In genomic region chr6:81897793-81898192, GRCh38 we compare ENCODE assay signal across 25 cellular contexts.
"Had no signal": no experiment of that assay in that cellular context is flagged by ENCODE, and none has a peak within 500 bp of the region (broad histone marks: within the 10 kb centered on the region; RNA-seq: fewer than 3 reads in every experiment).

No MANE protein-coding gene starts in this region.

- H3K4me3 ChIP-seq: heart left ventricle, lower lobe of right lung, transverse colon, uterus had no signal

- H3K27me3 Mint-ChIP-seq: activated naive CD8-positive, alpha-beta T cell treated with anti-CD3 and anti-CD28 coated beads, Interleukin-2, amount 50 U/mL, for 24 hours; brain; effector memory CD8-positive, alpha-beta T cell; naive thymus-derived CD4-positive, alpha-beta T cell had no signal

- H3K9me3 Mint-ChIP-seq: activated naive CD8-positive, alpha-beta T cell treated with anti-CD3 and anti-CD28 coated beads, Interleukin-2, amount 50 U/mL, for 24 hours; activated T-helper 1 cell treated with anti-CD3 and anti-CD28 coated beads, Interleukin-12 subunit alpha, Interleukin-12 subunit beta, Interleukin-2, Interleukin-4 antibody, amounts not matched to agents 30 ng/mL and 10 ng/mL and 1 ng/mL, durations not matched to agents 14 hours and 24 hours and 36 hours had no signal

- H3K27ac Mint-ChIP-seq: activated CD8-positive, alpha-beta T cell treated with anti-CD3 and anti-CD28 coated beads, Interleukin-2, amount 10 ng/mL, durations not matched to agents 7 days and 5 days; activated naive CD8-positive, alpha-beta T cell treated with anti-CD3 and anti-CD28 coated beads, Interleukin-2, amount 50 U/mL, for 24 hours; activated T-helper 1 cell treated with anti-CD3 and anti-CD28 coated beads, Interleukin-12 subunit alpha, Interleukin-12 subunit beta, Interleukin-2, Interleukin-4 antibody, amounts not matched to agents 30 ng/mL and 10 ng/mL and 1 ng/mL, durations not matched to agents 14 hours and 24 hours and 36 hours; effector memory CD8-positive, alpha-beta T cell; stimulated activated naive B cell treated with anti-CD40 and anti-IgM and Interleukin-4, amounts not matched to agents 10 μg/mL and 1 μg/mL and 100 μg/mL, for 72 hours had no signal

- ATAC-seq: activated CD8-positive, alpha-beta T cell treated with anti-CD3 and anti-CD28 coated beads, Interleukin-2, amount 10 ng/mL, durations not matched to agents 7 days and 5 days; activated naive CD8-positive, alpha-beta T cell treated with anti-CD3 and anti-CD28 coated beads, Interleukin-2, amount 50 U/mL, for 24 hours; effector memory CD8-positive, alpha-beta T cell; esophagus mucosa; heart left ventricle; left cardiac atrium; lower lobe of right lung; naive thymus-derived CD4-positive, alpha-beta T cell; sciatic nerve; stimulated activated naive B cell treated with anti-CD40 and anti-IgM and Interleukin-4, amounts not matched to agents 10 μg/mL and 1 μg/mL and 100 μg/mL, for 72 hours had no signal

- H3K4me1 Mint-ChIP-seq: activated naive CD8-positive, alpha-beta T cell treated with anti-CD3 and anti-CD28 coated beads, Interleukin-2, amount 50 U/mL, for 24 hours; naive thymus-derived CD4-positive, alpha-beta T cell; stimulated activated naive B cell treated with anti-CD40 and anti-IgM and Interleukin-4, amounts not matched to agents 10 μg/mL and 1 μg/mL and 100 μg/mL, for 72 hours had no signal

- DNase-seq: activated CD4-positive, alpha-beta T cell treated with anti-CD3 and anti-CD28 coated beads for 1 hour; activated CD4-positive, alpha-beta T cell treated with anti-CD3 and anti-CD28 coated beads, Interleukin-2, amount 50 U/mL, for 1 hour; activated CD8-positive, alpha-beta T cell treated with anti-CD3 and anti-CD28 coated beads, Interleukin-2, amount 10 ng/mL, durations not matched to agents 7 days and 5 days; activated gamma-delta T cell; activated naive CD4-positive, alpha-beta T cell treated with anti-CD3 and anti-CD28 coated beads, Interleukin-2, amount 50 U/mL, for 16 hours; activated naive CD8-positive, alpha-beta T cell treated with anti-CD3 and anti-CD28 coated beads, Interleukin-2, amount 50 U/mL, for 24 hours; aorta; effector memory CD8-positive, alpha-beta T cell; heart left ventricle; islet precursor cell; left cardiac atrium; lower lobe of right lung; naive thymus-derived CD4-positive, alpha-beta T cell; posterior cingulate gyrus; stimulated activated CD4-positive, alpha-beta T cell treated with anti-CD3 and anti-CD28 coated beads, Interleukin-2, amount 100 ng/mL, for 48 hours; stimulated activated CD8-positive, alpha-beta memory T cell treated with anti-CD3 and anti-CD28 coated beads, Interleukin-4, amount 100 ng/mL, for 48 hours; stimulated activated naive B cell treated with anti-CD40 and anti-IgM and Interleukin-4, amounts not matched to agents 10 μg/mL and 1 μg/mL and 100 μg/mL, for 72 hours; transverse colon; uterus had no signal

- FAIRE-seq: endothelial cell of umbilical vein had no signal

- H3K4me3 Mint-ChIP-seq: activated CD8-positive, alpha-beta T cell treated with anti-CD3 and anti-CD28 coated beads, Interleukin-2, amount 10 ng/mL, durations not matched to agents 7 days and 5 days; activated naive CD8-positive, alpha-beta T cell treated with anti-CD3 and anti-CD28 coated beads, Interleukin-2, amount 50 U/mL, for 24 hours; activated T-helper 1 cell treated with anti-CD3 and anti-CD28 coated beads, Interleukin-12 subunit alpha, Interleukin-12 subunit beta, Interleukin-2, Interleukin-4 antibody, amounts not matched to agents 30 ng/mL and 10 ng/mL and 1 ng/mL, durations not matched to agents 14 hours and 24 hours and 36 hours; brain; effector memory CD8-positive, alpha-beta T cell; naive thymus-derived CD4-positive, alpha-beta T cell; neural crest cell; stimulated activated naive B cell treated with anti-CD40 and anti-IgM and Interleukin-4, amounts not matched to agents 10 μg/mL and 1 μg/mL and 100 μg/mL, for 72 hours had no signal

- H3K27me3 ChIP-seq: heart left ventricle, transverse colon, uterus had no signal

- H3K36me3 Mint-ChIP-seq: brain; naive thymus-derived CD4-positive, alpha-beta T cell; stimulated activated naive B cell treated with anti-CD40 and anti-IgM and Interleukin-4, amounts not matched to agents 10 μg/mL and 1 μg/mL and 100 μg/mL, for 72 hours had no signal

- H3K36me3 ChIP-seq: heart left ventricle, lower lobe of right lung, transverse colon, uterus had no signal

- H3K9me3 ChIP-seq: lower lobe of right lung, uterus had no signal

- H3K27ac ChIP-seq: heart left ventricle, lower lobe of right lung, uterus had no signal
